Comparison of ENCODE assay signal across 8 cellular contexts in the genomic region with DNA sequence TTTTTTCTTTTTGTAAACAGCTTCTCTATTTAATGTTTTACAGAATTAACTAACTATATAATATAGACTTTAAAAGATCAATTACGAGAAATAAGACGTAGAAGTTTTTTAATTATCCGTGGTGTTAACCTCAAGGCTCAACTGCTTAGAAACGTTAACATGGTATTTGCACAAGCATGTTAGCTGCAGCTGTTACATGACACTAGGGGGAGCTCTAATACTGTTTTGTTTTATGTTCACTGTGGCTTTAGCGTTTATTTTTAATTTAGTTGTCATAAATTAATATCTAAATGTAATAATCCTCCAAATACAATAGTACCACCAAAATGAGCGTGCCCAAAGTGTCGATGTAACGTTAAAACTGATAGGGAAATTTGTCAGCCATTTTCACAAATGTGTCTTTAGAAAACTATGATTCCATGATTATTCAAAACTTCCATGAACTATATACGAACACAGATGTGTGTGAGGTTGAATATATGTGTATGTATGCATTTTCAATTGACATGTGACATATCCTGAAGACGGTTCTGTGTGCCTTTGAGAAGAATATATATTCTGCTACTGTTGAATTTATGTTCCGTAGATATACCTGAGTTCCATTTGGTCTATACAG.
DNase-seq lines count a peak whose midpoint lies in the region; ATAC-seq and TF ChIP-seq lines count a peak whose summit lies in the region.

No MANE protein-coding gene starts in this region.

- TF ChIP-seq CTCF in WI38 (IDR thresholded peaks at IDR 0.05; ENCODE audit: low read depth, low read length), result peak; percentile 43; the same call in 1 of the 2 replicates
- TF ChIP-seq CTCF in uterus (IDR thresholded peaks at IDR 0.05), result peak; percentile 34 to 57 (median 43)

- no peak overlapping the region for H3K4me3 ChIP-seq in GM23248
- no peak overlapping the region for H3K4me3 ChIP-seq in WI38 (ENCODE audit: low read depth, low read length)
- H3K4me3 ChIP-seq in uterus, result no peak overlapping the region

- POLR2A ChIA-PET in activated CD4-positive, alpha-beta T cell treated with anti-CD3 and anti-CD28 coated beads for 36 hours (lab: Charles Lee), result no interaction called here

- no peaks in the 10 kb centered on the region for H3F3A ChIP-seq in GM23248 (ENCODE audit: insufficient read depth)

- no peaks in the 10 kb centered on the region for H3K27me3 Mint-ChIP-seq in activated CD4-positive, alpha-beta T cell treated with anti-CD3 and anti-CD28 coated beads for 36 hours

- no peak for ATAC-seq in activated CD4-positive, alpha-beta T cell treated with anti-CD3 and anti-CD28 coated beads for 36 hours

- H3K4me2 ChIP-seq in GM23248 (ENCODE audit: unreplicated experiment), result no peak overlapping the region

- TF ChIP-seq POLR2A in uterus (IDR thresholded peaks at IDR 0.05), result no peak

- no peaks in the 10 kb centered on the region for H3K9me3 ChIP-seq in GM23248 (ENCODE audit: low read depth)
- H3K9me3 ChIP-seq in uterus, result no peaks in the 10 kb centered on the region

- no peak overlapping the region for H3K9ac ChIP-seq in GM23248

- H3K4me1 Mint-ChIP-seq in activated CD4-positive, alpha-beta T cell treated with anti-CD3 and anti-CD28 coated beads for 36 hours, result no peaks in the 10 kb centered on the region

- WGBS in GM23248 (ENCODE audit: low coverage in 1 of 2, low lambda C conversion rate in 2 of 2, missing lambda C conversion rate in 2 of 2), 2 experiments, result 6 to 7% methylated on average over 11 of the region's 11 CpGs

- no peaks in the 10 kb centered on the region for H3K36me3 Mint-ChIP-seq in activated CD4-positive, alpha-beta T cell treated with anti-CD3 and anti-CD28 coated beads for 36 hours (ENCODE audit: low read depth)

- H3K79me2 ChIP-seq in GM23248 (ENCODE audit: insufficient read depth), result no peaks in the 10 kb centered on the region

- CTCF ChIA-PET in activated CD4-positive, alpha-beta T cell treated with anti-CD3 and anti-CD28 coated beads for 36 hours (lab: Charles Lee), result interaction anchor here (0.7 kb wide), 1 partner anchor 390 kb away, joined by 3 read pairs; no protein-coding TSS in a partner anchor

- H3K36me3 ChIP-seq in GM23248 (ENCODE audit: low read depth), result no peaks in the 10 kb centered on the region
- no peaks in the 10 kb centered on the region for H3K36me3 ChIP-seq in uterus

- H3K4me3 Mint-ChIP-seq in activated CD4-positive, alpha-beta T cell treated with anti-CD3 and anti-CD28 coated beads for 36 hours, result no peak overlapping the region

- in situ Hi-C loops in G401 (cut with HindIII; ENCODE audit: low sequenced_read_pairs) (no loop called here), GM23248 (cut with MboI) (no loop called here)

- H3K9me2 ChIP-seq in GM23248 (ENCODE audit: insufficient read depth), result no peaks in the 10 kb centered on the region

- H2AFZ ChIP-seq in GM23248, result no peak overlapping the region

- H3K27ac ChIP-seq in GM23248 (no peak overlapping the region), uterus (no peak overlapping the region)

- DNase-seq in G401 (ENCODE audit: low spot score), result peak; percentile 20
- DNase-seq in GM23248, result peak; percentile 52
- peak; percentile 57 for DNase-seq in NAMALWA (ENCODE audit: low spot score)
- peak; percentile 44 for DNase-seq in iris pigment epithelial cell (ENCODE audit: low read depth)
- no peak for DNase-seq in uterus
- no peak for DNase-seq in activated CD4-positive, alpha-beta T cell treated with anti-CD3 and anti-CD28 coated beads for 36 hours
- DNase-seq in activated T-cell treated with anti-CD3 and anti-CD28 coated beads, Interleukin-2, amount 50 U/mL, for 48 hours, result no peak

- intact Hi-C loops in uterus (cut with DNase I; ENCODE audit: low total_unique reads), result no loop called here
- intact Hi-C loops in activated CD4-positive, alpha-beta T cell treated with anti-CD3 and anti-CD28 coated beads for 36 hours (cut with DNase I, micrococcal nuclease), result loop anchor here in 1 of 2 experiments (5.0 to 10.0 kb wide), 2 partner anchors 717 to 1661 kb away; no protein-coding TSS in a partner anchor

- H4K20me1 ChIP-seq in GM23248 (ENCODE audit: insufficient read depth), result no peaks in the 10 kb centered on the region

- H3K27me3 ChIP-seq in GM23248 (replicated peaks; ENCODE audit: insufficient read depth) (no peaks in the 10 kb centered on the region), uterus (no peaks in the 10 kb centered on the region)

- H3K4me1 ChIP-seq in GM23248 (ENCODE audit: insufficient read depth) (no peaks in the 10 kb centered on the region), uterus (no peaks in the 10 kb centered on the region)

- H3K27ac Mint-ChIP-seq in activated CD4-positive, alpha-beta T cell treated with anti-CD3 and anti-CD28 coated beads for 36 hours, result no peak overlapping the region

- no peaks in the 10 kb centered on the region for H3K9me3 Mint-ChIP-seq in activated CD4-positive, alpha-beta T cell treated with anti-CD3 and anti-CD28 coated beads for 36 hours (ENCODE audit: low read depth)

Comparison
In these comparisons a context has a peak if more than half of its experiments do, and no peak if none do; other contexts are left out.
1. DNase-seq: peak in G401 (single experiment), GM23248 (single experiment), NAMALWA (single experiment) and iris pigment epithelial cell (single experiment); none in uterus (0 of 2), activated CD4-positive, alpha-beta T cell treated with anti-CD3 and anti-CD28 coated beads for 36 hours (single experiment) and activated T-cell treated with anti-CD3 and anti-CD28 coated beads, Interleukin-2, amount 50 U/mL, for 48 hours (0 of 2).